1 cellular context compared by ENCODE assay signal in the genomic region with DNA sequence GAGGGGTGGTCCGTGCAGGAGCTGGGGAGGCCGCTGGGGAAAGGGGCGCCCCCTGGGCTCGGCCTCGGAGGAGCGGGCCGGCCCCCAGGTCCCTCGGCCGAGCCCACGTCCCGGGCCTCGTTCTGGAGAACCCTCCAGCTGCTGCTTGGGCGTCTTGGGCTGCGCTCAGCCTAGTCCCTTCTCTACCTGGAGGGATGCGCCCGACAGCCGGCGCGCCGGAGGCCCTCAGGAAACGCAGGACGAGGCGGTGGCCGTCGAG.
TF ChIP-seq lines count a peak whose summit lies in the region.

No MANE protein-coding gene starts in this region.

TF ChIP-seq in HepG2, 621 proteins besides CTCF, POLR2A, EP300 and RAD21 (continued from another document and continues in another):
- TF ChIP-seq, protein P1, sequence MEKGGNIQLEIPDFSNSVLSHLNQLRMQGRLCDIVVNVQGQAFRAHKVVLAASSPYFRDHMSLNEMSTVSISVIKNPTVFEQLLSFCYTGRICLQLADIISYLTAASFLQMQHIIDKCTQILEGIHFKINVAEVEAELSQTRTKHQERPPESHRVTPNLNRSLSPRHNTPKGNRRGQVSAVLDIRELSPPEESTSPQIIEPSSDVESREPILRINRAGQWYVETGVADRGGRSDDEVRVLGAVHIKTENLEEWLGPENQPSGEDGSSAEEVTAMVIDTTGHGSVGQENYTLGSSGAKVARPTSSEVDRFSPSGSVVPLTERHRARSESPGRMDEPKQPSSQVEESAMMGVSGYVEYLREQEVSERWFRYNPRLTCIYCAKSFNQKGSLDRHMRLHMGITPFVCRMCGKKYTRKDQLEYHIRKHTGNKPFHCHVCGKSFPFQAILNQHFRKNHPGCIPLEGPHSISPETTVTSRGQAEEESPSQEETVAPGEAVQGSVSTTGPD (CRISPR knock-in tag; IDR thresholded peaks at IDR 0.05), result no peak
- no peak for TF ChIP-seq ASH2L (IDR thresholded peaks at IDR 0.05; ENCODE audit: insufficient read length, low read depth, low read length)
- no peak for TF ChIP-seq TBX3 (IDR thresholded peaks at IDR 0.05; ENCODE audit: borderline replicate concordance)
- peak; percentile 79; the same call in 1 of the 2 replicates for TF ChIP-seq POLR2AphosphoS5 (IDR thresholded peaks at IDR 0.05; ENCODE audit: low read depth, low read length)
- TF ChIP-seq ZNF17 (CRISPR knock-in tag; IDR thresholded peaks at IDR 0.05), result no peak
- TF ChIP-seq ZNF484 (CRISPR knock-in tag; IDR thresholded peaks at IDR 0.05; ENCODE audit: borderline replicate concordance, low read depth), result 0 out of 2 replicates have a peak, but pooled peaks have one; percentile 53
- no peak for TF ChIP-seq TBX2 (CRISPR knock-in tag; IDR thresholded peaks at IDR 0.05; ENCODE audit: borderline replicate concordance)
- no peak for TF ChIP-seq SMAD9 (CRISPR knock-in tag; IDR thresholded peaks at IDR 0.05)
- TF ChIP-seq ZNF12 (CRISPR knock-in tag; IDR thresholded peaks at IDR 0.05), result no peak
- TF ChIP-seq GFI1 (CRISPR knock-in tag; IDR thresholded peaks at IDR 0.05; ENCODE audit: borderline replicate concordance), result no peak
- no peak for TF ChIP-seq MAFG (CRISPR knock-in tag; IDR thresholded peaks at IDR 0.05)
- no peak for TF ChIP-seq NFIC (IDR thresholded peaks at IDR 0.05; ENCODE audit: low read length)
- TF ChIP-seq, protein P2, sequence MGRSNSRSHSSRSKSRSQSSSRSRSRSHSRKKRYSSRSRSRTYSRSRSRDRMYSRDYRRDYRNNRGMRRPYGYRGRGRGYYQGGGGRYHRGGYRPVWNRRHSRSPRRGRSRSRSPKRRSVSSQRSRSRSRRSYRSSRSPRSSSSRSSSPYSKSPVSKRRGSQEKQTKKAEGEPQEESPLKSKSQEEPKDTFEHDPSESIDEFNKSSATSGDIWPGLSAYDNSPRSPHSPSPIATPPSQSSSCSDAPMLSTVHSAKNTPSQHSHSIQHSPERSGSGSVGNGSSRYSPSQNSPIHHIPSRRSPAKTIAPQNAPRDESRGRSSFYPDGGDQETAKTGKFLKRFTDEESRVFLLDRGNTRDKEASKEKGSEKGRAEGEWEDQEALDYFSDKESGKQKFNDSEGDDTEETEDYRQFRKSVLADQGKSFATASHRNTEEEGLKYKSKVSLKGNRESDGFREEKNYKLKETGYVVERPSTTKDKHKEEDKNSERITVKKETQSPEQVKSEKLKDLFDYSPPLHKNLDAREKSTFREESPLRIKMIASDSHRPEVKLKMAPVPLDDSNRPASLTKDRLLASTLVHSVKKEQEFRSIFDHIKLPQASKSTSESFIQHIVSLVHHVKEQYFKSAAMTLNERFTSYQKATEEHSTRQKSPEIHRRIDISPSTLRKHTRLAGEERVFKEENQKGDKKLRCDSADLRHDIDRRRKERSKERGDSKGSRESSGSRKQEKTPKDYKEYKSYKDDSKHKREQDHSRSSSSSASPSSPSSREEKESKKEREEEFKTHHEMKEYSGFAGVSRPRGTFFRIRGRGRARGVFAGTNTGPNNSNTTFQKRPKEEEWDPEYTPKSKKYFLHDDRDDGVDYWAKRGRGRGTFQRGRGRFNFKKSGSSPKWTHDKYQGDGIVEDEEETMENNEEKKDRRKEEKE (IDR thresholded peaks at IDR 0.05), result no peak
- TF ChIP-seq BORCS8-MEF2B (CRISPR knock-in tag; IDR thresholded peaks at IDR 0.05), result no peak
- TF ChIP-seq ARID2 (CRISPR knock-in tag; IDR thresholded peaks at IDR 0.05; ENCODE audit: borderline replicate concordance), result no peak; the same call in 1 of the 2 replicates
- TF ChIP-seq ZNF333 (CRISPR knock-in tag; IDR thresholded peaks at IDR 0.05; ENCODE audit: borderline replicate concordance), result 0 out of 2 replicates have a peak, but pooled peaks have one; percentile 13
- 0 out of 2 replicates have a peak, but pooled peaks have one; percentile 12 for TF ChIP-seq KDM5B (CRISPR knock-in tag; IDR thresholded peaks at IDR 0.05; ENCODE audit: borderline replicate concordance)
- no peak for TF ChIP-seq TFE3 (CRISPR knock-in tag; IDR thresholded peaks at IDR 0.05)
- no peak for TF ChIP-seq ZNF101 (CRISPR knock-in tag; IDR thresholded peaks at IDR 0.05; ENCODE audit: borderline replicate concordance, low read depth)
- no peak for TF ChIP-seq SRY (CRISPR knock-in tag; IDR thresholded peaks at IDR 0.05)
- TF ChIP-seq, protein P3, sequence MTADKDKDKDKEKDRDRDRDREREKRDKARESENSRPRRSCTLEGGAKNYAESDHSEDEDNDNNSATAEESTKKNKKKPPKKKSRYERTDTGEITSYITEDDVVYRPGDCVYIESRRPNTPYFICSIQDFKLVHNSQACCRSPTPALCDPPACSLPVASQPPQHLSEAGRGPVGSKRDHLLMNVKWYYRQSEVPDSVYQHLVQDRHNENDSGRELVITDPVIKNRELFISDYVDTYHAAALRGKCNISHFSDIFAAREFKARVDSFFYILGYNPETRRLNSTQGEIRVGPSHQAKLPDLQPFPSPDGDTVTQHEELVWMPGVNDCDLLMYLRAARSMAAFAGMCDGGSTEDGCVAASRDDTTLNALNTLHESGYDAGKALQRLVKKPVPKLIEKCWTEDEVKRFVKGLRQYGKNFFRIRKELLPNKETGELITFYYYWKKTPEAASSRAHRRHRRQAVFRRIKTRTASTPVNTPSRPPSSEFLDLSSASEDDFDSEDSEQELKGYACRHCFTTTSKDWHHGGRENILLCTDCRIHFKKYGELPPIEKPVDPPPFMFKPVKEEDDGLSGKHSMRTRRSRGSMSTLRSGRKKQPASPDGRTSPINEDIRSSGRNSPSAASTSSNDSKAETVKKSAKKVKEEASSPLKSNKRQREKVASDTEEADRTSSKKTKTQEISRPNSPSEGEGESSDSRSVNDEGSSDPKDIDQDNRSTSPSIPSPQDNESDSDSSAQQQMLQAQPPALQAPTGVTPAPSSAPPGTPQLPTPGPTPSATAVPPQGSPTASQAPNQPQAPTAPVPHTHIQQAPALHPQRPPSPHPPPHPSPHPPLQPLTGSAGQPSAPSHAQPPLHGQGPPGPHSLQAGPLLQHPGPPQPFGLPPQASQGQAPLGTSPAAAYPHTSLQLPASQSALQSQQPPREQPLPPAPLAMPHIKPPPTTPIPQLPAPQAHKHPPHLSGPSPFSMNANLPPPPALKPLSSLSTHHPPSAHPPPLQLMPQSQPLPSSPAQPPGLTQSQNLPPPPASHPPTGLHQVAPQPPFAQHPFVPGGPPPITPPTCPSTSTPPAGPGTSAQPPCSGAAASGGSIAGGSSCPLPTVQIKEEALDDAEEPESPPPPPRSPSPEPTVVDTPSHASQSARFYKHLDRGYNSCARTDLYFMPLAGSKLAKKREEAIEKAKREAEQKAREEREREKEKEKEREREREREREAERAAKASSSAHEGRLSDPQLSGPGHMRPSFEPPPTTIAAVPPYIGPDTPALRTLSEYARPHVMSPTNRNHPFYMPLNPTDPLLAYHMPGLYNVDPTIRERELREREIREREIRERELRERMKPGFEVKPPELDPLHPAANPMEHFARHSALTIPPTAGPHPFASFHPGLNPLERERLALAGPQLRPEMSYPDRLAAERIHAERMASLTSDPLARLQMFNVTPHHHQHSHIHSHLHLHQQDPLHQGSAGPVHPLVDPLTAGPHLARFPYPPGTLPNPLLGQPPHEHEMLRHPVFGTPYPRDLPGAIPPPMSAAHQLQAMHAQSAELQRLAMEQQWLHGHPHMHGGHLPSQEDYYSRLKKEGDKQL (CRISPR knock-in tag; IDR thresholded peaks at IDR 0.05; ENCODE audit: low read depth), result no peak
- TF ChIP-seq GATA4 (IDR thresholded peaks at IDR 0.05; ENCODE audit: borderline replicate concordance, low read depth), result no peak
- TF ChIP-seq, protein P4, sequence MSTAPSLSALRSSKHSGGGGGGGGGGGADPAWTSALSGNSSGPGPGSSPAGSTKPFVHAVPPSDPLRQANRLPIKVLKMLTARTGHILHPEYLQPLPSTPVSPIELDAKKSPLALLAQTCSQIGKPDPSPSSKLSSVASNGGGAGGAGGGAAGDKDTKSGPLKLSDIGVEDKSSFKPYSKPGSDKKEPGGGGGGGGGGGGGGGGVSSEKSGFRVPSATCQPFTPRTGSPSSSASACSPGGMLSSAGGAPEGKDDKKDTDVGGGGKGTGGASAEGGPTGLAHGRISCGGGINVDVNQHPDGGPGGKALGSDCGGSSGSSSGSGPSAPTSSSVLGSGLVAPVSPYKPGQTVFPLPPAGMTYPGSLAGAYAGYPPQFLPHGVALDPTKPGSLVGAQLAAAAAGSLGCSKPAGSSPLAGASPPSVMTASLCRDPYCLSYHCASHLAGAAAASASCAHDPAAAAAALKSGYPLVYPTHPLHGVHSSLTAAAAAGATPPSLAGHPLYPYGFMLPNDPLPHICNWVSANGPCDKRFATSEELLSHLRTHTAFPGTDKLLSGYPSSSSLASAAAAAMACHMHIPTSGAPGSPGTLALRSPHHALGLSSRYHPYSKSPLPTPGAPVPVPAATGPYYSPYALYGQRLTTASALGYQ (CRISPR knock-in tag; IDR thresholded peaks at IDR 0.05), result no peak
- TF ChIP-seq HHEX (CRISPR knock-in tag; IDR thresholded peaks at IDR 0.05), result no peak
- TF ChIP-seq, protein P5, sequence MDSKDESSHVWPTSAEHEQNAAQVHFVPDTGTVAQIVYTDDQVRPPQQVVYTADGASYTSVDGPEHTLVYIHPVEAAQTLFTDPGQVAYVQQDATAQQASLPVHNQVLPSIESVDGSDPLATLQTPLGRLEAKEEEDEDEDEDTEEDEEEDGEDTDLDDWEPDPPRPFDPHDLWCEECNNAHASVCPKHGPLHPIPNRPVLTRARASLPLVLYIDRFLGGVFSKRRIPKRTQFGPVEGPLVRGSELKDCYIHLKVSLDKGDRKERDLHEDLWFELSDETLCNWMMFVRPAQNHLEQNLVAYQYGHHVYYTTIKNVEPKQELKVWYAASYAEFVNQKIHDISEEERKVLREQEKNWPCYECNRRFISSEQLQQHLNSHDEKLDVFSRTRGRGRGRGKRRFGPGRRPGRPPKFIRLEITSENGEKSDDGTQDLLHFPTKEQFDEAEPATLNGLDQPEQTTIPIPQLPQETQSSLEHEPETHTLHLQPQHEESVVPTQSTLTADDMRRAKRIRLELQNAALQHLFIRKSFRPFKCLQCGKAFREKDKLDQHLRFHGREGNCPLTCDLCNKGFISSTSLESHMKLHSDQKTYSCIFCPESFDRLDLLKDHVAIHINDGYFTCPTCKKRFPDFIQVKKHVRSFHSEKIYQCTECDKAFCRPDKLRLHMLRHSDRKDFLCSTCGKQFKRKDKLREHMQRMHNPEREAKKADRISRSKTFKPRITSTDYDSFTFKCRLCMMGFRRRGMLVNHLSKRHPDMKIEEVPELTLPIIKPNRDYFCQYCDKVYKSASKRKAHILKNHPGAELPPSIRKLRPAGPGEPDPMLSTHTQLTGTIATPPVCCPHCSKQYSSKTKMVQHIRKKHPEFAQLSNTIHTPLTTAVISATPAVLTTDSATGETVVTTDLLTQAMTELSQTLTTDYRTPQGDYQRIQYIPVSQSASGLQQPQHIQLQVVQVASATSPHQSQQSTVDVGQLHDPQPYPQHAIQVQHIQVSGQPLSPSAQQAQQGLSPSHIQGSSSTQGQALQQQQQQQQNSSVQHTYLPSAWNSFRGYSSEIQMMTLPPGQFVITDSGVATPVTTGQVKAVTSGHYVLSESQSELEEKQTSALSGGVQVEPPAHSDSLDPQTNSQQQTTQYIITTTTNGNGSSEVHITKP (CRISPR knock-in tag; IDR thresholded peaks at IDR 0.05; ENCODE audit: low read depth), result no peak
- no peak for TF ChIP-seq MEIS1 (CRISPR knock-in tag; IDR thresholded peaks at IDR 0.05; ENCODE audit: borderline replicate concordance)
- peak; percentile 89; the same call in 1 of the 2 replicates for TF ChIP-seq SNAI1 (CRISPR knock-in tag; IDR thresholded peaks at IDR 0.05; ENCODE audit: borderline replicate concordance)
- TF ChIP-seq ZNF878 (CRISPR knock-in tag; IDR thresholded peaks at IDR 0.05), result no peak
- no peak for TF ChIP-seq ZNF562 (CRISPR knock-in tag; IDR thresholded peaks at IDR 0.05; ENCODE audit: borderline replicate concordance)
- no peak for TF ChIP-seq NR2F2 (IDR thresholded peaks at IDR 0.05; ENCODE audit: borderline replicate concordance, low read depth)
- no peak for TF ChIP-seq ZMYM4 (CRISPR knock-in tag; IDR thresholded peaks at IDR 0.05)
- TF ChIP-seq RARG (CRISPR knock-in tag; IDR thresholded peaks at IDR 0.05; ENCODE audit: low read depth), result no peak
- no peak for TF ChIP-seq REXO4 (CRISPR knock-in tag; IDR thresholded peaks at IDR 0.05; ENCODE audit: borderline replicate concordance)
- TF ChIP-seq ZNF776 (CRISPR knock-in tag; IDR thresholded peaks at IDR 0.05), result peak; percentile 17
- TF ChIP-seq ZNF580 (CRISPR knock-in tag; IDR thresholded peaks at IDR 0.05; ENCODE audit: borderline replicate concordance, low read depth), result no peak
- TF ChIP-seq DPF2 (CRISPR knock-in tag; IDR thresholded peaks at IDR 0.05; ENCODE audit: borderline replicate concordance, low read depth), result no peak
